Comparison of ENCODE assay signal across 32 cellular contexts in the genomic region with DNA sequence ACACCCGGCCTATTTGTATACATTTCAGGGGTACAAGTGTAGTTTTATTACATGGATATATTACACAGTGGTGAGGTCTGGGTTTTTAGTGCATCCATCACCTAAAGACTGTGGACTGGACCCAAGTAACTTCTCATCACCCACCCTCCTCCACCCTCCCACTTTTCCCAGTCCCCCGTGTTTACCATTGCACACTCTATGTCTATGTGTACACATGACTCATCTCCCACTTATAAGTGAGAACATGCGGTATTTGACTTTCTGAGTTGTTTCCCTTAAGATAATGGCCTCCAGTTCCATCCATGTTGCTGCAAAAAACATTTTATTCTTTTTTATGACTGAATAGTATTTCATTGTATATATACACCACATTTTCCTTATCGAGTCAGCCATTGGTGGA.
"Had no signal": no experiment of that assay in that cellular context is flagged by ENCODE, and none has a peak within 500 bp of the region (broad histone marks: within the 10 kb centered on the region; RNA-seq: fewer than 3 reads in every experiment).

No MANE protein-coding gene starts in this region.

- H3K4me3 ChIP-seq: esophagus squamous epithelium, gastroesophageal sphincter, heart right ventricle had no signal

- H3K36me3 ChIP-seq: brain microvascular endothelial cell, esophagus squamous epithelium, gastroesophageal sphincter, heart right ventricle, WERI-Rb-1 had no signal

- FAIRE-seq: astrocyte, colon, endometrium, endothelial cell of umbilical vein had no signal

- H3K9me3 ChIP-seq: esophagus squamous epithelium, gastroesophageal sphincter had no signal

- DNase-seq: activated B cell treated with CpG ODN at 0.5 μM for 24 hours; activated CD4-positive, alpha-beta T cell treated with anti-CD3 and anti-CD28 coated beads for 48 hours; activated CD4-positive, alpha-beta T cell treated with anti-CD3 and anti-CD28 coated beads, Interleukin-2, amount 50 U/mL, for 1 hour; activated CD4-positive, alpha-beta T cell treated with anti-CD3 and anti-CD28 coated beads, Interleukin-2, amount 50 U/mL, for 48 hours; activated CD8-positive, alpha-beta memory T cell treated with anti-CD3 and anti-CD28 coated beads for 24 hours; activated CD8-positive, alpha-beta T cell treated with anti-CD3 and anti-CD28 coated beads for 36 hours; activated effector memory CD4-positive, alpha-beta T cell treated with Interleukin-2 at 50 U/mL for 16 hours; activated gamma-delta T cell treated with Interleukin-2 at 50 U/mL for 16 hours; activated naive CD4-positive, alpha-beta T cell treated with anti-CD3 and anti-CD28 coated beads, Interleukin-2, amount 50 U/mL, for 16 hours; activated naive CD4-positive, alpha-beta T cell treated with Interleukin-2 at 50 U/mL for 16 hours; activated T-cell treated with anti-CD3 and anti-CD28 coated beads, Interleukin-2, amount 50 U/mL, for 4 hours; amniotic stem cell; anterior cingulate cortex; brain microvascular endothelial cell; caudate nucleus; cortex of kidney; dermis blood vessel endothelial cell; effector CD8-positive, alpha-beta T cell; esophagus squamous epithelium; foreskin melanocyte; heart right ventricle; T-helper 17 cell; T1000; WERI-Rb-1 had no signal

- H3K27me3 ChIP-seq: brain microvascular endothelial cell had no signal

- H3K27ac ChIP-seq: brain microvascular endothelial cell, epithelial cell of prostate, esophagus squamous epithelium, gastroesophageal sphincter, heart right ventricle, WERI-Rb-1 had no signal

- ATAC-seq: activated CD4-positive, CD25-positive, alpha-beta regulatory T cell treated with anti-CD3 and anti-CD28 coated beads, Interleukin-2, amount 50 U/mL, for 24 hours; activated CD8-positive, alpha-beta T cell treated with anti-CD3 and anti-CD28 coated beads for 36 hours; activated T-cell treated with anti-CD3 and anti-CD28 coated beads, Interleukin-2, amount 50 U/mL, for 4 hours; activated T-helper 17 cell treated with anti-CD3 and anti-CD28 coated beads, Interleukin-2, amount 50 U/mL, for 72 hours; gastroesophageal sphincter; heart right ventricle; T-helper 17 cell had no signal
